ENCODE assay signal across 9 cellular contexts in the genomic region with DNA sequence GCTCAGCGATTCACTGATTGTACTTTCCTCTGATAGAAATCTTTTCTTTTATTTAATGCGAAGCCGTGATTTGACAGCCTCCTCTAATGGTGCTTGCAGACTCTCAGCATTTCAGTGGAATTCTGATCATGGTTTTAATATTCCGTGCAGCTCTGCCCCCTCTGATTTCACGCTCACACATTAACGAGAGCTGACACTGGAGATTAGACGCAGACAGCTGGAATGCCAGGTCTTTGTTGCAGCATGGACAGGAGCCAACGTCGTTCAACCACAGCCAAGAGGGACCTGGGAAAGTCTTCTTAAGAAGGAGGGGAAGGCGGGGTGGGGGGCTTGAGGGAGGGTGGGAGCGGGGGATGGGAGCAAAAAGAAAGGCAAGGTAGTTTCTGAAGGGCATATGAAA.
A peak's percentile ranks its signal among the peaks of the same experiment; 100 is the strongest.
DNase-seq lines count a peak whose midpoint lies in the region; ATAC-seq and TF ChIP-seq lines count a peak whose summit lies in the region.
"Had no signal": no experiment of that assay in that cellular context is flagged by ENCODE, and none has a peak within 500 bp of the region (broad histone marks: within the 10 kb centered on the region; RNA-seq: fewer than 3 reads in every experiment).

No MANE protein-coding gene starts in this region.

- ATAC-seq in GM21723 (IDR thresholded peaks at IDR 0.05; ENCODE audit: unreplicated experiment): no peak
- ATAC-seq: left colon had no signal

- no peaks in the 10 kb centered on the region for H3K36me3 ChIP-seq in ascending aorta
- H3K36me3 ChIP-seq in spleen: no peaks in the 10 kb centered on the region

- H3K9me3 Mint-ChIP-seq in HFFc6: no peaks in the 10 kb centered on the region

- H3K27ac ChIP-seq in ascending aorta: no peak overlapping the region
- no peak overlapping the region for H3K27ac ChIP-seq in spleen

- peaks cover 32% of the 10 kb centered on the region for H3K4me1 Mint-ChIP-seq in HFFc6 (ENCODE audit: low read depth)

- peak overlapping the region; percentile 50 to 53 for H3K4me3 ChIP-seq in ascending aorta
- H3K4me3 ChIP-seq in iPS-18c (ENCODE audit: insufficient read depth, low read depth, low read length): peak overlapping the region; percentile 45; the same call in 1 of the 2 replicates
- peak overlapping the region in 6 of 8 donors; percentile 6 to 53 (median 13) for H3K4me3 ChIP-seq in spleen

- peak; percentile 12 for DNase-seq in HFFc6
- no peak for DNase-seq in ascending aorta (ENCODE audit: low spot score in 2 of 2)
- no peak for DNase-seq in spleen
- no peak for DNase-seq in stimulated activated CD4-positive, alpha-beta T cell treated with anti-CD3 and anti-CD28 coated beads, Interleukin-15, amount 100 ng/mL, for 24 hours
- DNase-seq in NCI-H1694 treated with DMSO at 0.1 percent for 48 hours (lab: John Stamatoyannopoulos, UW): no peak
- no peak for DNase-seq in activated CD4-positive, alpha-beta T cell treated with anti-CD3 and anti-CD28 coated beads, Interleukin-2, amount 50 U/mL, for 1 hour

- intact Hi-C loops in ascending aorta (cut with DNase I) (no loop called here), spleen (cut with DNase I; ENCODE audit: low total_unique reads) (no loop called here)

- H3K4me3 Mint-ChIP-seq in HFFc6: no peak overlapping the region

- H3K36me3 Mint-ChIP-seq in HFFc6 (ENCODE audit: low read depth): no peaks in the 10 kb centered on the region

- TF ChIP-seq POLR2A in spleen (IDR thresholded peaks at IDR 0.05): no peak

- H3K9me3 ChIP-seq in ascending aorta (no peaks in the 10 kb centered on the region), iPS-18c (ENCODE audit: control insufficient read depth, insufficient read depth, low read length) (peaks cover 3% of the 10 kb centered on the region), spleen (no peaks in the 10 kb centered on the region)

- 4 to 8% (median 6%) methylated on average over 11 of the region's 11 CpGs for WGBS in spleen, 5 donors

- H3K27ac Mint-ChIP-seq in HFFc6: no peak overlapping the region

- H3K4me1 ChIP-seq in ascending aorta (peaks cover 0 to 2% of the 10 kb centered on the region in 2 donors), spleen (peaks cover 0 to 20% (median 9%) of the 10 kb centered on the region in 6 donors)

- no peaks in the 10 kb centered on the region for H3K27me3 Mint-ChIP-seq in HFFc6 (ENCODE audit: insufficient read depth)

- H3K27me3 ChIP-seq in ascending aorta: no peaks in the 10 kb centered on the region
- peaks cover 0 to 24% (median 0%) of the 10 kb centered on the region in 7 donors for H3K27me3 ChIP-seq in spleen (replicated peaks in 1 of 7)

- TF ChIP-seq CTCF in HFFc6 (IDR thresholded peaks at IDR 0.05) (no peak), ascending aorta (IDR thresholded peaks at IDR 0.05) (no peak), spleen (IDR thresholded peaks at IDR 0.05 in 8 of 11, conservative IDR thresholded peaks at IDR 0.05 in 3 of 11) (no peak)
